8 cellular contexts compared by ENCODE assay signal in the genomic region with DNA sequence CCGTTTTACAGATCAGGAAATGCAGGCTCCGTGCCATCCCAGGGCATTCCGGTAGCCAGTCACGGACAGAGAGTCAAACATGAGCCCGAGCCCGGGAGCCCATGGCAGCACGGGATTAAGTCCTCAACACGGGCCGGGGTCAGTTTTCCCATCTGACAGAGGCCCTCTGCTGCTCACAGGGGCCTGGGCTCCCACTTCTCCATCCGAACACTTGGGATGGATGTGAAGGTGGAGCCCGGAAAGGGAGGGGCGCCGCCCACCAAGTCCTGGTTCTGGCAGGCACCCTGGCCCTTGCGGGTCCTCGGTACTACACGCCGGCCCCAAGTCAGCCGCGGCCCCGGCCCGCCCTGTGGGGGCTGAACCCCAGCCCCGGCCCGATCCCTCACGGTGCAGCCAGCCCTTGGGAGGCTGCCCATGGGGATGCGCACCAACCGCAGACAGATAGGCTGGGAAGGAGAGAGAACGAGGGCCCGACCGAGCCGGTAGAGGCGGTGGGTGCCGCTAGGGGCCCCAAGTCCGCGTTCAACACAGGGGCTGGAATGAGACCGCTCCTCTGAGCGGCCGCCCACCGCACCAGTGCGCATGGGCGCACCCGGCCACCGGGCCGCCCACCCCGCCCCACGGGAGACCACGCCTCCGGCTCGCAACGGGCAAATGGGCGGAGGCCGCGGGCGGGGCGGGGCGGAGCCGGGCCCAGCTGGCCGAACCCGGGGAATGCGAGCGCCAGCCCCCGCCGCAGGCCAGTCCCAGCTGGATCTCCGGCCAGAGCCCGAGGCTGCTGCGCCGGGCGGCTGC. TPM values are rescaled to one million over a fixed set of nuclear protein-coding genes. Genes with fewer than 3 reads are reported as not detected.
DNase-seq lines count a peak whose midpoint lies in the region; ATAC-seq and TF ChIP-seq lines count a peak whose summit lies in the region.

A gene (plus strand): TSS at position 743 of the 795 bp plus-strand sequence. CDS start 17,916 bp downstream, outside the sequence.

- peak; percentile 85 for ATAC-seq in HG03175 (IDR thresholded peaks at IDR 0.05; ENCODE audit: unreplicated experiment)
- ATAC-seq in activated CD4-positive, alpha-beta T cell treated with anti-CD3 and anti-CD28 coated beads for 36 hours = peak; percentile 97

- H3K36me3 Mint-ChIP-seq in activated CD4-positive, alpha-beta T cell treated with anti-CD3 and anti-CD28 coated beads for 36 hours (ENCODE audit: low read depth) = no peaks in the 10 kb centered on the region

- H3K4me3 Mint-ChIP-seq in activated CD4-positive, alpha-beta T cell treated with anti-CD3 and anti-CD28 coated beads for 36 hours = peak within 1 kb of the TSS; percentile 75

- in situ Hi-C loops in GM18951 (cut with MboI; ENCODE audit: low sequenced_read_pairs, unreplicated experiment) = no loop called here

- peaks cover 4% of the 10 kb centered on the region for H3K4me1 Mint-ChIP-seq in activated CD4-positive, alpha-beta T cell treated with anti-CD3 and anti-CD28 coated beads for 36 hours

- no peaks in the 10 kb centered on the region for H3K27me3 Mint-ChIP-seq in activated CD4-positive, alpha-beta T cell treated with anti-CD3 and anti-CD28 coated beads for 36 hours

- POLR2A ChIA-PET in activated CD4-positive, alpha-beta T cell treated with anti-CD3 and anti-CD28 coated beads for 36 hours (lab: Charles Lee) = no interaction called here

- peak within 1 kb of the TSS; percentile 78 for H3K27ac Mint-ChIP-seq in activated CD4-positive, alpha-beta T cell treated with anti-CD3 and anti-CD28 coated beads for 36 hours

- TF ChIP-seq POLR2A in GM18951 (IDR thresholded peaks at IDR 0.05; ENCODE audit: extremely low read depth, insufficient read depth, insufficient read length) = peak; percentile 49

- H3K4me3 ChIP-seq in choroid plexus epithelial cell (ENCODE audit: low read depth, low read length) = peak within 1 kb of the TSS; percentile 72

- intact Hi-C loops in activated CD4-positive, alpha-beta T cell treated with anti-CD3 and anti-CD28 coated beads for 36 hours (cut with DNase I, micrococcal nuclease) = loop anchor here (1.0 to 2.0 kb wide), 5 partner anchors 19 to 622 kb away; a partner anchor contains a TSS

- CTCF ChIA-PET in activated CD4-positive, alpha-beta T cell treated with anti-CD3 and anti-CD28 coated beads for 36 hours (lab: Charles Lee) = interaction anchor here (1.0 to 3.7 kb wide), 3 partner anchors 18 to 25 kb away, joined by 5 to 24 read pairs (median 19); no protein-coding TSS in a partner anchor

- DNase-seq in AG20443 (ENCODE audit: low spot score) (peak; percentile 100), NCI-H446 (lab: John Stamatoyannopoulos, UW) (peak; percentile 76 to 95), choroid plexus epithelial cell (ENCODE audit: low read depth) (peak; percentile 96), left kidney (ENCODE audit: low read depth, low spot score) (peak; percentile 98)
- DNase-seq in activated CD4-positive, alpha-beta T cell treated with anti-CD3 and anti-CD28 coated beads for 36 hours = peak; percentile 91
- peak; percentile 79 to 90 for DNase-seq in stimulated activated CD4-positive, alpha-beta T cell treated with anti-CD3 and anti-CD28 coated beads, Interleukin-1b, Interleukin-23, amount 100 ng/mL, for 4 hours (ENCODE audit: low read depth in 2 of 2)

- peak; percentile 51 for TF ChIP-seq CTCF in choroid plexus epithelial cell (conservative IDR thresholded peaks at IDR 0.05; ENCODE audit: low read depth, low read length)

- peaks cover 4% of the 10 kb centered on the region for H3K9me3 Mint-ChIP-seq in activated CD4-positive, alpha-beta T cell treated with anti-CD3 and anti-CD28 coated beads for 36 hours (ENCODE audit: low read depth)

RNA-seq across cellular contexts. Expression of the gene that starts here (rescaled TPM):
- under 1 TPM; 0.62 to 0.76 TPM for total RNA-seq in activated CD4-positive, alpha-beta T cell treated with anti-CD3 and anti-CD28 coated beads for 36 hours

Comparison
In these comparisons a context has a peak if more than half of its experiments do, and no peak if none do; other contexts are left out.
1. Peak in every context shown above with its lines: DNase-seq, ATAC-seq and H3K4me3 ChIP-seq.
2. Peak in DNase-seq and ATAC-seq in activated CD4-positive, alpha-beta T cell treated with anti-CD3 and anti-CD28 coated beads for 36 hours; RNA of the gene not detected or under 1 TPM.